In the genomic region with DNA sequence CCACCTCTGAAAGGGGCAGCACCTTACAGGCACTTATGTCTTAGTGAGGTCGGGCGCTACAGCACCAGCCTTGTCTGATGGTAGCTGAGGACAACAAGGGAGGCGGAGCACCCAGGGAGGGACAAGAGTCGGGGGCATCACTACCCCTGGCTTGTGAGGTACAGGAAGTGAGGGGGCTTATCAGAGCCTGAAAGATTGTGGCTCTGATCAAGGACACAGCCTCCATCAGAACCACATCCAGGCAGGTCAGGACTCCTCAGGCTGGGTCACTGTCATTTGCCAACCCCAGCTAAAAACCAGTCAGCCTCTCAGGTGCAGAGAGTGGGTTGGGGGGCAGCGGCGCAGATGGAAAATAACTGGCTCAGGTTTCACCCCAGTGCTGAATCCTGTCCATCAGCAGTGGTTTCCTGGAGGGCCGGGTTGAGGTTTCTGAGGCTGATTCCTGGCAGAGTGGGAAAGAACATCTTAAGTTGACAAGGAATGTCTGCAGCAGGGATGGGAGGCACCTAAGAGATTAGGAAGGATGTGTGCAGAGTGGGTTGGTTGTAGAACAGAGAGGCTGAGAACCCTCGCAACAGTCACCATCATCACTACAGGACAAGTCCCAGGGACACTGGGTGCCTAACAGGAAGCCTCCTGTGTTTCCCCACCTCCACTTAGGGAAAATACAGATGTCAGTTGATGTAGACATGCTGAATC, we compare ENCODE assay signal across 15 cellular contexts. TPM values are rescaled to one million over a fixed set of nuclear protein-coding genes. Genes with fewer than 3 reads are reported as not detected.
A peak's percentile ranks its signal among the peaks of the same experiment; 100 is the strongest.
DNase-seq lines count a peak whose midpoint lies in the region; ATAC-seq, FAIRE-seq and TF ChIP-seq lines count a peak whose summit lies in the region.
"Had no signal": no experiment of that assay in that cellular context is flagged by ENCODE, and none has a peak within 500 bp of the region (broad histone marks: within the 10 kb centered on the region; RNA-seq: fewer than 3 reads in every experiment).

No MANE protein-coding gene starts in this region.

- no peak overlapping the region for H3K27ac ChIP-seq in pancreas
- H3K27ac ChIP-seq: breast epithelium had no signal

- H3K36me3 Mint-ChIP-seq in activated CD4-positive, alpha-beta T cell treated with anti-CD3 and anti-CD28 coated beads for 36 hours (ENCODE audit: low read depth) = peaks cover 50% of the 10 kb centered on the region
- H3K36me3 Mint-ChIP-seq in activated naive CD8-positive, alpha-beta T cell = peaks cover 5% of the 10 kb centered on the region
- no peaks in the 10 kb centered on the region for H3K36me3 Mint-ChIP-seq in stimulated activated naive B cell treated with anti-CD40 and anti-IgM and Interleukin-4, amounts not matched to agents 10 μg/mL and 1 μg/mL and 100 μg/mL, for 72 hours

- POLR2A ChIA-PET in activated CD4-positive, alpha-beta T cell treated with anti-CD3 and anti-CD28 coated beads for 36 hours (lab: Charles Lee) = interaction anchor here (0.6 to 0.8 kb wide), 2 partner anchors 70 to 71 kb away, joined by 3 to 5 read pairs; partner anchors contain the start of gene ZC3H8

- no peak overlapping the region for H3K4me3 ChIP-seq in pancreas
- H3K4me3 ChIP-seq: breast epithelium, HAP-1 had no signal

- peaks cover 80% of the 10 kb centered on the region for H3K4me1 Mint-ChIP-seq in activated CD4-positive, alpha-beta T cell treated with anti-CD3 and anti-CD28 coated beads for 36 hours
- peaks cover 57% of the 10 kb centered on the region for H3K4me1 Mint-ChIP-seq in activated naive CD8-positive, alpha-beta T cell (ENCODE audit: low read depth)
- peaks cover 18 to 23% of the 10 kb centered on the region in 2 donors for H3K4me1 Mint-ChIP-seq in stimulated activated naive B cell treated with anti-CD40 and anti-IgM and Interleukin-4, amounts not matched to agents 10 μg/mL and 1 μg/mL and 100 μg/mL, for 72 hours

- H3K4me1 ChIP-seq in pancreas = no peaks in the 10 kb centered on the region
- H3K4me1 ChIP-seq: breast epithelium, HAP-1 had no signal

- peak overlapping the region; percentile 91 for H3K27ac Mint-ChIP-seq in activated CD4-positive, alpha-beta T cell treated with anti-CD3 and anti-CD28 coated beads for 36 hours
- H3K27ac Mint-ChIP-seq in activated naive CD8-positive, alpha-beta T cell = peak overlapping the region; percentile 75
- peak overlapping the region; percentile 48 for H3K27ac Mint-ChIP-seq in stimulated activated naive B cell treated with anti-CD40 and anti-IgM and Interleukin-4, amounts not matched to agents 10 μg/mL and 1 μg/mL and 100 μg/mL, for 72 hours

- intact Hi-C loops in activated CD4-positive, alpha-beta T cell treated with anti-CD3 and anti-CD28 coated beads for 36 hours (cut with DNase I, micrococcal nuclease) = loop anchor here (1.0 to 10.0 kb wide), 4 partner anchors 71 to 581 kb away; partner anchors contain the start of genes ANAPC1 (in 2 of the 2), CKAP2L (in 1 of the 2) and TTL (in 1 of the 2)
- intact Hi-C loops in pancreas (cut with DNase I) = no loop called here

- FAIRE-seq in pancreas (lab: Jason Lieb, UNC) = no peak
- FAIRE-seq: D721Med had no signal

- 86 to 92% methylated on average over 8 of the region's 8 CpGs for WGBS in pancreas, 2 donors

- no peak for ATAC-seq in activated CD4-positive, alpha-beta T cell treated with anti-CD3 and anti-CD28 coated beads for 36 hours
- ATAC-seq in stimulated activated naive B cell treated with anti-CD40 and anti-IgM and Interleukin-4, amounts not matched to agents 10 μg/mL and 1 μg/mL and 100 μg/mL, for 72 hours (replicated peaks) = no peak
- ATAC-seq in pancreas = no peak
- ATAC-seq: effector memory CD8-positive, alpha-beta T cell had no signal

- H3K36me3 ChIP-seq in pancreas = no peaks in the 10 kb centered on the region
- H3K36me3 ChIP-seq: breast epithelium, HAP-1 had no signal

- no peaks in the 10 kb centered on the region for H3K9me3 Mint-ChIP-seq in activated CD4-positive, alpha-beta T cell treated with anti-CD3 and anti-CD28 coated beads for 36 hours (ENCODE audit: low read depth)
- H3K9me3 Mint-ChIP-seq in activated naive CD8-positive, alpha-beta T cell (ENCODE audit: low read depth) = no peaks in the 10 kb centered on the region
- peaks cover 4 to 7% of the 10 kb centered on the region in 2 donors for H3K9me3 Mint-ChIP-seq in stimulated activated naive B cell treated with anti-CD40 and anti-IgM and Interleukin-4, amounts not matched to agents 10 μg/mL and 1 μg/mL and 100 μg/mL, for 72 hours
- H3K9me3 Mint-ChIP-seq: effector memory CD8-positive, alpha-beta T cell had no signal

- TF ChIP-seq CTCF in pancreas (IDR thresholded peaks at IDR 0.05) = no peak

- no peaks in the 10 kb centered on the region for H3K27me3 Mint-ChIP-seq in activated CD4-positive, alpha-beta T cell treated with anti-CD3 and anti-CD28 coated beads for 36 hours
- no peaks in the 10 kb centered on the region for H3K27me3 Mint-ChIP-seq in activated naive CD8-positive, alpha-beta T cell
- peaks cover 24 to 56% of the 10 kb centered on the region in 2 donors for H3K27me3 Mint-ChIP-seq in stimulated activated naive B cell treated with anti-CD40 and anti-IgM and Interleukin-4, amounts not matched to agents 10 μg/mL and 1 μg/mL and 100 μg/mL, for 72 hours

- peak; percentile 49 for DNase-seq in activated CD4-positive, alpha-beta T cell treated with anti-CD3 and anti-CD28 coated beads for 36 hours
- no peak for DNase-seq in activated CD4-positive, alpha-beta T cell treated with anti-CD3 and anti-CD28 coated beads for 1 hour
- DNase-seq in NCI-H2107 treated with DMSO at 0.1 percent for 48 hours (lab: John Stamatoyannopoulos, UW; ENCODE audit: unreplicated experiment) = peak; percentile 59
- no peak for DNase-seq in stimulated activated naive B cell treated with anti-CD40 and anti-IgM and Interleukin-4, amounts not matched to agents 10 μg/mL and 1 μg/mL and 100 μg/mL, for 72 hours
- DNase-seq in dermis blood vessel endothelial cell = no peak
- no peak for DNase-seq in NCI-H510A (lab: John Stamatoyannopoulos, UW)
- no peak for DNase-seq in pancreas
- DNase-seq: effector memory CD8-positive, alpha-beta T cell; foreskin fibroblast; Kasumi-1 had no signal

- peaks cover 0 to 4% (median 0%) of the 10 kb centered on the region in 4 donors for H3K27me3 ChIP-seq in pancreas
- H3K27me3 ChIP-seq: breast epithelium had no signal

- CTCF ChIA-PET in activated CD4-positive, alpha-beta T cell treated with anti-CD3 and anti-CD28 coated beads for 36 hours (lab: Charles Lee) = interaction anchor here (0.7 to 1.4 kb wide), 2 partner anchors 10 to 51 kb away, joined by 3 read pairs; no protein-coding TSS in a partner anchor

- peak overlapping the region; percentile 88 for H3K4me3 Mint-ChIP-seq in activated CD4-positive, alpha-beta T cell treated with anti-CD3 and anti-CD28 coated beads for 36 hours
- peak overlapping the region; percentile 77 for H3K4me3 Mint-ChIP-seq in activated naive CD8-positive, alpha-beta T cell
- H3K4me3 Mint-ChIP-seq in stimulated activated naive B cell treated with anti-CD40 and anti-IgM and Interleukin-4, amounts not matched to agents 10 μg/mL and 1 μg/mL and 100 μg/mL, for 72 hours = no peak overlapping the region
- H3K4me3 Mint-ChIP-seq: effector memory CD8-positive, alpha-beta T cell had no signal

- H3K9me3 ChIP-seq in pancreas = no peaks in the 10 kb centered on the region
- H3K9me3 ChIP-seq: breast epithelium, HAP-1 had no signal

RNA-seq across cellular contexts. Expression of gene FBLN7, which starts 45.3 kb away (rescaled TPM):
- 10 to 100 TPM; 40.5 to 40.6 TPM for total RNA-seq in activated CD4-positive, alpha-beta T cell treated with anti-CD3 and anti-CD28 coated beads for 36 hours
- total RNA-seq in dermis blood vessel endothelial cell (2.4 and 3.3 TPM in 2 replicates), pancreas (1 to 10 TPM in 1 of 6 donors, under 1 TPM in 5; 0.51 to 1.8 (median 0.76) TPM)
- polyA plus RNA-seq in pancreas = 1 to 10 TPM; 1.0 to 2.8 TPM
- polyA plus RNA-seq: neural cell had no signal

Comparison
In these comparisons a context has a peak if more than half of its experiments do, and no peak if none do; other contexts are left out.
1. DNase-seq: peak in activated CD4-positive, alpha-beta T cell treated with anti-CD3 and anti-CD28 coated beads for 36 hours (single experiment) and NCI-H2107 treated with DMSO at 0.1 percent for 48 hours (single experiment); none in activated CD4-positive, alpha-beta T cell treated with anti-CD3 and anti-CD28 coated beads for 1 hour (single experiment), stimulated activated naive B cell treated with anti-CD40 and anti-IgM and Interleukin-4, amounts not matched to agents 10 μg/mL and 1 μg/mL and 100 μg/mL, for 72 hours (single experiment), dermis blood vessel endothelial cell (single experiment), NCI-H510A (single experiment) and pancreas (0 of 6).
2. H3K4me3 Mint-ChIP-seq: peak in activated CD4-positive, alpha-beta T cell treated with anti-CD3 and anti-CD28 coated beads for 36 hours (single experiment) and activated naive CD8-positive, alpha-beta T cell (single experiment); none in stimulated activated naive B cell treated with anti-CD40 and anti-IgM and Interleukin-4, amounts not matched to agents 10 μg/mL and 1 μg/mL and 100 μg/mL, for 72 hours (0 of 2).
3. intact Hi-C loops: an anchor here in activated CD4-positive, alpha-beta T cell treated with anti-CD3 and anti-CD28 coated beads for 36 hours (1.0 to 10.0 kb wide); none called in pancreas.
4. Peak in every context shown above with its lines, with median percentiles within 50 percentile points of each other: H3K27ac Mint-ChIP-seq.